Comparison of ENCODE assay signal across 9 cellular contexts in the genomic region with DNA sequence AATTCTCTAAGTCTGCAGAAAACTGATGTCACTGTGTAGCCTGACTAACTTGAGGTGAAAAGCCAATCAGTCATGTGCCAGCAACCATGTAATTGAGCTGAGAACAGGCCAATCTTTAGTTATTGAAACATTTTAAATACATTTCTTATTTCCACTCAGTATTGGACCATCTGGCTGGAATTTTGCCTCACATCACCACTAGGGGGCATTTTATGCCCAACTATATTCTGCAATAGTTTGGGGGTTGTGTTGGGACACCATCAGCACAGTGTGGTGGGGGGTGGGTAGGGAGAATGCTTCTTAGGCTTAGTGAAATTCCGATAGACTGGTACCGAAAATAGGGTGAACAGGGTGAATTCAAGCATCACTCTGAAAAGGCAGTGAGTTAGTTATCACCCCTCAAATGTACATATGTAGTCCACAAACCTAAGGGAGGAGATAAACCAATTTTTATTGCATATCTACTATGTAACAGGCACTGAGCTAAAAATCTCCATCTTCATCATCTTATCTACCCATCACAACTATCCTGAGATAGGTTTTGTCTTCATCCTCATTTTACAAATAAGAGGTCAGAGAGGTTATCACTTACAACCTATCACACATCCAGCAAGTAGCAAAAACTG. TPM values are rescaled to one million over a fixed set of nuclear protein-coding genes. Genes with fewer than 3 reads are reported as not detected.
DNase-seq lines count a peak whose midpoint lies in the region; ATAC-seq, FAIRE-seq and TF ChIP-seq lines count a peak whose summit lies in the region.
"Had no signal": no experiment of that assay in that cellular context is flagged by ENCODE, and none has a peak within 500 bp of the region (broad histone marks: within the 10 kb centered on the region; RNA-seq: fewer than 3 reads in every experiment).

No MANE protein-coding gene starts in this region.

- H3K9me3 ChIP-seq in GM12878 (replicated peaks; ENCODE audit: control insufficient read depth, insufficient read depth, low read length) = no peaks in the 10 kb centered on the region

- no peak for TF ChIP-seq EP300 in GM12878 (IDR thresholded peaks at IDR 0.05; ENCODE audit: borderline replicate concordance in 1 of 2, control insufficient read depth in 1 of 2, low read depth in 2 of 2, low read length in 2 of 2)

- FAIRE-seq in GM12878 (lab: Jason Lieb, UNC) = peak; percentile 52

- intact Hi-C loops in GM12878 (cut with micrococcal nuclease; ENCODE audit: unreplicated experiment) = loop anchor here (1.0 to 10.0 kb wide), 6 partner anchors 57 to 859 kb away; no protein-coding TSS in a partner anchor

- DNase-seq in NCI-H345 treated with DMSO at 0.1 percent for 48 hours (lab: John Stamatoyannopoulos, UW; ENCODE audit: unreplicated experiment) (peak; percentile 19), NCI-H345 (lab: John Stamatoyannopoulos, UW) (no peak), LHCN-M2 (ENCODE audit: low read depth) (peak; percentile 29), GM12878 (ENCODE audit: low read depth, low spot score) (peak; percentile 9), midbrain (lab: John Stamatoyannopoulos, UW) (peak; percentile 25), epidermal melanocyte (ENCODE audit: insufficient read length, low spot score) (no peak), retina (no peak)

- no peaks in the 10 kb centered on the region for H3K79me2 ChIP-seq in GM12878 (ENCODE audit: control insufficient read depth, insufficient read depth, low read length)

- H4K20me1 ChIP-seq in GM12878 (ENCODE audit: control insufficient read depth, insufficient read depth) = no peaks in the 10 kb centered on the region; the same call in 1 of the 2 replicates

- H2AFZ ChIP-seq in GM12878 (ENCODE audit: control insufficient read depth, low read depth, low read length) = no peak overlapping the region

- in situ Hi-C loops in GM12878 (cut with MboI) = no loop called here

- BruUV-seq in GM12878 (replicated peaks; lab: Mats Ljungman, UMichigan) = no TSS peak

- whole genome bisulfite sequencing in GM12878 (ENCODE audit: insufficient coverage, insufficient replicate concordance, low lambda C conversion rate, missing lambda C conversion rate) = 15% methylated on average over 2 of the region's 2 CpGs

- SMC1A ChIA-PET in GM12878 (lab: Charles Lee; ENCODE audit: uncharacterized antibody, unreplicated experiment) = interaction anchor here (0.7 to 4.8 kb wide), 23 partner anchors 9 to 359 kb away, joined by 3 to 34 read pairs (median 7); no protein-coding TSS in a partner anchor

- peak; percentile 55 for TF ChIP-seq RAD21 in GM12878 (IDR thresholded peaks at IDR 0.05; ENCODE audit: insufficient read depth, low read depth, low read length)

- RAD21 ChIA-PET in GM12878 (lab: Charles Lee; ENCODE audit: unreplicated experiment) = interaction anchor here (0.7 to 4.5 kb wide), 13 partner anchors 59 to 360 kb away, joined by 3 to 37 read pairs (median 5); partner anchors contain the start of gene DPY19L1

- CTCF ChIA-PET in GM12878 (lab: Yijun Ruan, JAX) = interaction anchor here (0.5 to 4.6 kb wide), 42 partner anchors 9 to 361 kb away, joined by 3 to 38 read pairs (median 4); partner anchors contain the start of gene DPY19L1

- H3K4me1 ChIP-seq in GM12878 (ENCODE audit: control insufficient read depth, insufficient read depth, low read length) = no peaks in the 10 kb centered on the region

- POLR2A ChIA-PET in GM12878 (lab: Charles Lee) = no interaction called here

- H3K27me3 ChIP-seq in GM12878 (replicated peaks in 1 of 2; ENCODE audit: control insufficient read depth in 2 of 2, insufficient read depth in 2 of 2, low read length in 1 of 2) = no peaks in the 10 kb centered on the region

- peak; percentile 73 for ATAC-seq in GM21515 (IDR thresholded peaks at IDR 0.05; ENCODE audit: unreplicated experiment)
- peak; percentile 94 for ATAC-seq in GM12878

- no peak for TF ChIP-seq POLR2A in GM12878 (IDR thresholded peaks at IDR 0.05; ENCODE audit: low read depth, low read length)

- no peaks in the 10 kb centered on the region for H3K36me3 ChIP-seq in GM12878 (ENCODE audit: control insufficient read depth in 2 of 2, insufficient read depth in 2 of 2, low read length in 1 of 2)

- no peak overlapping the region for H3K9ac ChIP-seq in GM12878 (ENCODE audit: control insufficient read depth, insufficient read depth, low read length)

- H3K4me2 ChIP-seq in GM12878 (ENCODE audit: control insufficient read depth, insufficient read depth) = no peak overlapping the region

- peak; percentile 60 to 70 (median 66) for TF ChIP-seq CTCF in GM12878 (IDR thresholded peaks at IDR 0.05 in 2 of 3, conservative IDR thresholded peaks at IDR 0.05 in 1 of 3; ENCODE audit: control insufficient read depth in 2 of 3, extremely low read depth in 1 of 3, insufficient read depth in 1 of 3, low read depth in 3 of 3, low read length in 3 of 3)

- no peak overlapping the region for H3K4me3 ChIP-seq in GM12878
- H3K4me3 ChIP-seq: skin epidermis had no signal

- no peak overlapping the region for H3K27ac ChIP-seq in GM12878 (ENCODE audit: control insufficient read depth, insufficient read depth)
- H3K27ac ChIP-seq: skin epidermis had no signal

TF ChIP-seq in GM12878, 131 proteins besides CTCF, POLR2A, EP300 and RAD21:
- peak; percentile 53; the same call in 1 of the 2 replicates for TF ChIP-seq SMC3 (IDR thresholded peaks at IDR 0.05; ENCODE audit: borderline replicate concordance, low read length)
- peak; percentile 23; the same call in 1 of the 2 replicates for TF ChIP-seq HDGF (IDR thresholded peaks at IDR 0.05)
- TF ChIP-seq BHLHE40 (IDR thresholded peaks at IDR 0.05; ENCODE audit: borderline replicate concordance in 1 of 2, low read depth in 2 of 2, low read length in 1 of 2) = no peak
- peak; percentile 25; the same call in 1 of the 2 replicates for TF ChIP-seq MTA2 (IDR thresholded peaks at IDR 0.05; ENCODE audit: low read depth)
- 0 out of 2 replicates have a peak, but pooled peaks have one; percentile 50 for TF ChIP-seq SMARCA5 (IDR thresholded peaks at IDR 0.05)
- TF ChIP-seq, protein P1, sequence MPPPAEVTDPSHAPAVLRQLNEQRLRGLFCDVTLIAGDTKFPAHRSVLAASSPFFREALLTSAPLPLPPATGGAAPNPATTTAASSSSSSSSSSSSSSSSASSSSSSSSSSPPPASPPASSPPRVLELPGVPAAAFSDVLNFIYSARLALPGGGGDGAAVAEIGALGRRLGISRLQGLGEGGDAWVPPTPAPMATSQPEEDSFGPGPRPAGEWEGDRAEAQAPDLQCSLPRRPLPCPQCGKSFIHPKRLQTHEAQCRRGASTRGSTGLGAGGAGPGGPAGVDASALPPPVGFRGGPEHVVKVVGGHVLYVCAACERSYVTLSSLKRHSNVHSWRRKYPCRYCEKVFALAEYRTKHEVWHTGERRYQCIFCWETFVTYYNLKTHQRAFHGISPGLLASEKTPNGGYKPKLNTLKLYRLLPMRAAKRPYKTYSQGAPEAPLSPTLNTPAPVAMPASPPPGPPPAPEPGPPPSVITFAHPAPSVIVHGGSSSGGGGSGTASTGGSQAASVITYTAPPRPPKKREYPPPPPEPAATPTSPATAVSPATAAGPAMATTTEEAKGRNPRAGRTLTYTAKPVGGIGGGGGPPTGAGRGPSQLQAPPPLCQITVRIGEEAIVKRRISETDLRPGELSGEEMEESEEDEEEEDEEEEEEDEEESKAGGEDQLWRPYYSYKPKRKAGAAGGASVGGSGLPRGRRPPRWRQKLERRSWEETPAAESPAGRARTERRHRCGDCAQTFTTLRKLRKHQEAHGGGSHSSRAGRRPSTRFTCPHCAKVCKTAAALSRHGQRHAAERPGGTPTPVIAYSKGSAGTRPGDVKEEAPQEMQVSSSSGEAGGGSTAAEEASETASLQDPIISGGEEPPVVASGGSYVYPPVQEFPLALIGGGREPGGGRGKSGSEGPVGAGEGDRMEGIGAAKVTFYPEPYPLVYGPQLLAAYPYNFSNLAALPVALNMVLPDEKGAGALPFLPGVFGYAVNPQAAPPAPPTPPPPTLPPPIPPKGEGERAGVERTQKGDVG (CRISPR knock-in tag; IDR thresholded peaks at IDR 0.05) = no peak
- no peak for TF ChIP-seq CREM (IDR thresholded peaks at IDR 0.05; ENCODE audit: low read depth)
- TF ChIP-seq NR2F1 (conservative IDR thresholded peaks at IDR 0.05) = 0 out of 2 replicates have a peak, but pooled peaks have one; percentile 21
- TF ChIP-seq BMI1 (IDR thresholded peaks at IDR 0.05; ENCODE audit: borderline replicate concordance) = no peak
TF ChIP-seq in GM12878: peak in this region for 5.

RNA-seq across cellular contexts. Expression of gene NPSR1, which starts 17.8 kb away (rescaled TPM):
- total RNA-seq in LHCN-M2 (2014; rRNA removed) (not detected in 2 replicates), GM12878 (2014; rRNA removed) (not detected in 2 replicates), GM12878 (2014; rRNA removed; fragmentation: Illumina TruSeq; extraction: Trizol) (not detected in 2 replicates), GM12878 (2021) (not detected in 2 replicates)
- polyA plus RNA-seq in LHCN-M2 (2012) = not detected
- total RNA-seq in GM12878 (2013; cell fraction: nucleolus; rRNA removed) = not detected in 2 replicates
- not detected for polyA plus RNA-seq in GM12878 (2011; ENCODE audit: low read depth)
- polyA plus RNA-seq in GM12878 (2011; rRNA removed) (0.09 TPM in 1 of 2 replicates, not detected in the other), GM12878 (2014; fragmentation: Illumina TruSeq; extraction: Trizol) (not detected in 2 replicates), GM12878 (2014; fragmentation: Nextera tagmentation; extraction: Ambion mirVana) (not detected), GM12878 (2014; rRNA removed) (not detected in 2 replicates), GM12878 (2016; fragmentation: Nextera tagmentation; extraction: Ambion mirVana) (under 1 TPM in 1 of 2 experiments, not detected in 1; 0.20 TPM)
- polyA plus RNA-seq in GM12878 (2011; cell fraction: cytosol; rRNA removed) = not detected in 2 replicates
- not detected in 2 replicates for polyA plus RNA-seq in GM12878 (2011; cell fraction: nucleus; rRNA removed)
- not detected in 2 replicates for polyA plus RNA-seq in GM12878 (2012)
- polyA minus RNA-seq in GM12878 (2011; rRNA and poly(A)+ RNA removed) = not detected in 2 replicates
- polyA minus RNA-seq in GM12878 (2011; cell fraction: cytosol; rRNA and poly(A)+ RNA removed) = not detected in 2 replicates
- not detected in 2 replicates for polyA minus RNA-seq in GM12878 (2011; cell fraction: nucleus; rRNA and poly(A)+ RNA removed)

Comparison
In these comparisons a context has a peak if more than half of its experiments do, and no peak if none do; other contexts are left out.
1. DNase-seq: peak in NCI-H345 treated with DMSO at 0.1 percent for 48 hours (single experiment), LHCN-M2 (single experiment), GM12878 (single experiment) and midbrain (single experiment); none in NCI-H345 (single experiment), epidermal melanocyte (single experiment) and retina (single experiment).